Comparison of ENCODE assay signal across 26 cellular contexts in the genomic region with DNA sequence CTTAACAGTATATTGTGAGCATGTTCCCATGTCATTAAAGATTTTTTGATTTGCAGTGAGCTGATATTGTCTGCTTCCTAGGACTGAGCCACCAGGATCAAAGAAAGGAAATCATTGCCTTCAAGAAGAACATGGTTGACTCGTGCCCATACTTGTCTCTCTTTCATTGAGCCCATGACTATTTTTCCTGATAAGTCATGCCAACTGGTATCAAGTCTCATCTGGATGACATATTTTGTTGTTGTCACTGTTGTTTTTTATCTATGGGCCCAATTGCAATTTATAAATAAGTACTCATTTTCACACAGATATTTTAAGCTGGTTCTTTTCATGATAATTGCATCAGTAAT. TPM values are rescaled to one million over a fixed set of nuclear protein-coding genes. Genes with fewer than 3 reads are reported as not detected.
DNase-seq lines count a peak whose midpoint lies in the region; ATAC-seq, FAIRE-seq and TF ChIP-seq lines count a peak whose summit lies in the region.
"Had no signal": no experiment of that assay in that cellular context is flagged by ENCODE, and none has a peak within 500 bp of the region (broad histone marks: within the 10 kb centered on the region; RNA-seq: fewer than 3 reads in every experiment).

No MANE protein-coding gene starts in this region.

- no peak overlapping the region for H3K4me3 ChIP-seq in A673 (ENCODE audit: low read depth, low read length, poor library complexity, severe bottlenecking)
- H3K4me3 ChIP-seq in SU-DHL-6 (ENCODE audit: insufficient read depth, low read length, poor library complexity, severe bottlenecking) = peak overlapping the region; percentile 10
- H3K4me3 ChIP-seq in mesenchymal stem cell (ENCODE audit: insufficient read depth in 1 of 2, low read depth in 1 of 2, low read length in 2 of 2) = no peak overlapping the region
- no peak overlapping the region for H3K4me3 ChIP-seq in MG63
- no peak overlapping the region for H3K4me3 ChIP-seq in mucosa of descending colon
- H3K4me3 ChIP-seq: adrenal gland, cardiac muscle cell, gastroesophageal sphincter, GM23248, psoas muscle, vagina had no signal

- peaks cover 3% of the 10 kb centered on the region for H3K36me3 Mint-ChIP-seq in activated T-helper 2 cell treated with anti-CD3 and anti-CD28 coated beads, Interferon-gamma antibody, Interleukin-2, Interleukin-4, amounts not matched to agents 10 μg/mL and 5 μg/mL and 100 μg/mL, durations not matched to agents 14 hours and 24 hours and 36 hours (ENCODE audit: low read depth)

- no peak overlapping the region for H4K8ac ChIP-seq in mesenchymal stem cell (ENCODE audit: low read length)

- DNase-seq in A673 (ENCODE audit: low spot score) = no peak
- no peak for DNase-seq in GM18507 (ENCODE audit: extremely low spot score, insufficient read length, low read depth)
- no peak for DNase-seq in mesenchymal stem cell
- no peak for DNase-seq in stimulated activated CD4-positive, alpha-beta T cell treated with anti-CD3 and anti-CD28 coated beads, Interleukin-12 subunit alpha, Interleukin-12 subunit beta, amount 100 ng/mL, for 4 hours
- DNase-seq in activated T-helper 2 cell treated with anti-CD3 and anti-CD28 coated beads, Interferon-gamma antibody, Interleukin-2, Interleukin-4, amounts not matched to agents 10 μg/mL and 5 μg/mL and 100 μg/mL, durations not matched to agents 14 hours and 24 hours and 36 hours (ENCODE audit: low spot score) = no peak
- DNase-seq in MG63 = no peak
- DNase-seq in mucosa of descending colon = no peak
- DNase-seq: activated CD4-positive, alpha-beta T cell treated with anti-CD3 and anti-CD28 coated beads for 36 hours; activated effector memory CD4-positive, alpha-beta T cell treated with anti-CD3 and anti-CD28 coated beads, Interleukin-2, amount 50 U/mL, for 16 hours; adrenal gland; erythroblast; mesendoderm; NCI-H1436 treated with DMSO at 0.1 percent for 48 hours; Peyer's patch; psoas muscle; small intestine; stimulated activated CD4-positive, alpha-beta T cell treated with anti-CD3 and anti-CD28 coated beads, Interleukin-4, amount 100 ng/mL, for 24 hours; substantia nigra had no signal

- no peak overlapping the region for H2AFZ ChIP-seq in SU-DHL-6 (ENCODE audit: low read depth, low read length, severe bottlenecking)
- no peak overlapping the region for H2AFZ ChIP-seq in mesenchymal stem cell (ENCODE audit: low read depth, low read length)

- no peak overlapping the region for H2BK12ac ChIP-seq in mesenchymal stem cell (ENCODE audit: low read length in 2 of 2)

- no peak overlapping the region for H4K91ac ChIP-seq in mesenchymal stem cell (ENCODE audit: low read length)

- no peak overlapping the region for H2BK5ac ChIP-seq in mesenchymal stem cell (ENCODE audit: low read depth, low read length, poor library complexity, severe bottlenecking)

- intact Hi-C loops in A673 (cut with micrococcal nuclease; ENCODE audit: unreplicated experiment) (no loop called here), mucosa of descending colon (cut with DNase I, micrococcal nuclease) (no loop called here)
- intact Hi-C loops in activated T-helper 2 cell treated with anti-CD3 and anti-CD28 coated beads, Interferon-gamma antibody, Interleukin-2, Interleukin-4, amounts not matched to agents 10 μg/mL and 5 μg/mL and 100 μg/mL, durations not matched to agents 14 hours and 24 hours and 36 hours (cut with micrococcal nuclease) = loop anchor here (1.0 kb wide), 1 partner anchor 19 kb away; no protein-coding TSS in a partner anchor

- H3K9me3 ChIP-seq in A673 (ENCODE audit: low read depth, low read length, poor library complexity, severe bottlenecking) = no peaks in the 10 kb centered on the region
- H3K9me3 ChIP-seq in SU-DHL-6 (ENCODE audit: insufficient read depth, low read length) = no peaks in the 10 kb centered on the region
- no peaks in the 10 kb centered on the region for H3K9me3 ChIP-seq in mesenchymal stem cell (ENCODE audit: control insufficient read depth, low read length)
- no peaks in the 10 kb centered on the region for H3K9me3 ChIP-seq in MG63
- no peaks in the 10 kb centered on the region for H3K9me3 ChIP-seq in mucosa of descending colon
- H3K9me3 ChIP-seq: adrenal gland, gastroesophageal sphincter, Peyer's patch, psoas muscle, vagina had no signal

- H3K27me3 Mint-ChIP-seq in activated T-helper 2 cell treated with anti-CD3 and anti-CD28 coated beads, Interferon-gamma antibody, Interleukin-2, Interleukin-4, amounts not matched to agents 10 μg/mL and 5 μg/mL and 100 μg/mL, durations not matched to agents 14 hours and 24 hours and 36 hours (ENCODE audit: low read depth) = no peaks in the 10 kb centered on the region
- H3K27me3 Mint-ChIP-seq: activated CD4-positive, alpha-beta T cell treated with anti-CD3 and anti-CD28 coated beads for 36 hours had no signal

- H3K18ac ChIP-seq in mesenchymal stem cell (ENCODE audit: low read depth in 1 of 2, low read length in 2 of 2) = no peak overlapping the region

- no peak overlapping the region for H3K23ac ChIP-seq in mesenchymal stem cell (ENCODE audit: low read length in 2 of 2)

- no TSS peak for BruUV-seq in A673 (replicated peaks; lab: Mats Ljungman, UMichigan)

- ATAC-seq in mucosa of descending colon = no peak
- ATAC-seq: activated CD4-positive, alpha-beta T cell treated with anti-CD3 and anti-CD28 coated beads for 36 hours; gastroesophageal sphincter; psoas muscle had no signal

- no peak overlapping the region for H2BK15ac ChIP-seq in mesenchymal stem cell (ENCODE audit: low read depth, poor library complexity, severe bottlenecking)

- POLR2A ChIA-PET in A673 (lab: Charles Lee; ENCODE audit: low non-redundant PET) = no interaction called here

- peak overlapping the region; percentile 32 for H3K9ac ChIP-seq in SU-DHL-6 (ENCODE audit: low read length)
- no peak overlapping the region for H3K9ac ChIP-seq in mesenchymal stem cell (ENCODE audit: low read length)
- H3K9ac ChIP-seq: GM23248 had no signal

- peak; percentile 36 for FAIRE-seq in GM18507 (lab: Jason Lieb, UNC)
- FAIRE-seq: HTR-8/SVneo, small intestine had no signal

- H3K36me3 ChIP-seq in A673 (ENCODE audit: insufficient read depth, low read length, poor library complexity, severe bottlenecking) (no peaks in the 10 kb centered on the region), SU-DHL-6 (ENCODE audit: low read length) (no peaks in the 10 kb centered on the region), mesenchymal stem cell (ENCODE audit: control insufficient read depth in 1 of 2, insufficient read depth in 2 of 2, low read depth in 1 of 2, low read length in 2 of 2) (no peaks in the 10 kb centered on the region), MG63 (no peaks in the 10 kb centered on the region), mucosa of descending colon (ENCODE audit: low read depth) (no peaks in the 10 kb centered on the region)
- H3K36me3 ChIP-seq: adrenal gland, cardiac muscle cell, gastroesophageal sphincter, Peyer's patch, vagina had no signal

- no peak overlapping the region for H3K4ac ChIP-seq in mesenchymal stem cell (ENCODE audit: low read depth in 1 of 2, low read length in 2 of 2)

- H2BK120ac ChIP-seq in mesenchymal stem cell (ENCODE audit: low read depth, low read length) = no peak overlapping the region

- H3K79me1 ChIP-seq in mesenchymal stem cell (replicated peaks; ENCODE audit: low read length, poor library complexity, severe bottlenecking) = no peaks in the 10 kb centered on the region

- H3K27me3 ChIP-seq in A673 (replicated peaks; ENCODE audit: insufficient read depth, low read depth, low read length, poor library complexity) (no peaks in the 10 kb centered on the region), SU-DHL-6 (ENCODE audit: low read length) (no peaks in the 10 kb centered on the region), mesenchymal stem cell (ENCODE audit: control insufficient read depth in 1 of 2, insufficient read depth in 1 of 2, low read length in 2 of 2) (no peaks in the 10 kb centered on the region), MG63 (no peaks in the 10 kb centered on the region)
- H3K27me3 ChIP-seq: adrenal gland, cardiac muscle cell, gastroesophageal sphincter, Peyer's patch, vagina had no signal

- H3K14ac ChIP-seq in mesenchymal stem cell (ENCODE audit: low read length in 2 of 2) = no peak overlapping the region

- H3K4me3 Mint-ChIP-seq in activated T-helper 2 cell treated with anti-CD3 and anti-CD28 coated beads, Interferon-gamma antibody, Interleukin-2, Interleukin-4, amounts not matched to agents 10 μg/mL and 5 μg/mL and 100 μg/mL, durations not matched to agents 14 hours and 24 hours and 36 hours (ENCODE audit: low read depth) = no peak overlapping the region
- H3K4me3 Mint-ChIP-seq: activated CD4-positive, alpha-beta T cell treated with anti-CD3 and anti-CD28 coated beads for 36 hours; dendritic cell treated with granulocyte-macrophage colony-stimulating factor and Interleukin-4, amounts not matched to agents 40 ng/mL and 50 ng/mL, for 4 days had no signal

- H4K20me1 ChIP-seq in SU-DHL-6 (ENCODE audit: low read depth, low read length) = no peaks in the 10 kb centered on the region

- H3K4me2 ChIP-seq in SU-DHL-6 (ENCODE audit: low read depth, low read length, poor library complexity, severe bottlenecking) (peak overlapping the region; percentile 98), mesenchymal stem cell (ENCODE audit: low read length, poor library complexity, severe bottlenecking) (no peak overlapping the region)

- peak overlapping the region; percentile 82 for H3K27ac ChIP-seq in A673 (ENCODE audit: low read depth, low read length, poor library complexity, severe bottlenecking)
- H3K27ac ChIP-seq in SU-DHL-6 (ENCODE audit: low read depth, low read length) = peak overlapping the region; percentile 99
- peak overlapping the region; percentile 5 for H3K27ac ChIP-seq in mesenchymal stem cell (ENCODE audit: low read length, poor library complexity, severe bottlenecking)
- H3K27ac ChIP-seq: adrenal gland, cardiac muscle cell, gastroesophageal sphincter, psoas muscle, vagina had no signal

- peaks cover 60% of the 10 kb centered on the region for H3K4me1 Mint-ChIP-seq in activated T-helper 2 cell treated with anti-CD3 and anti-CD28 coated beads, Interferon-gamma antibody, Interleukin-2, Interleukin-4, amounts not matched to agents 10 μg/mL and 5 μg/mL and 100 μg/mL, durations not matched to agents 14 hours and 24 hours and 36 hours (ENCODE audit: low read depth)

- peaks cover 88% of the 10 kb centered on the region for H3F3A ChIP-seq in SU-DHL-6 (ENCODE audit: insufficient read depth)

- no peak overlapping the region for H3K27ac Mint-ChIP-seq in activated T-helper 2 cell treated with anti-CD3 and anti-CD28 coated beads, Interferon-gamma antibody, Interleukin-2, Interleukin-4, amounts not matched to agents 10 μg/mL and 5 μg/mL and 100 μg/mL, durations not matched to agents 14 hours and 24 hours and 36 hours

- H2AK5ac ChIP-seq in mesenchymal stem cell (ENCODE audit: low read length, severe bottlenecking) = no peak overlapping the region

- CTCF ChIA-PET in A673 (lab: Charles Lee) = no interaction called here

- peaks cover 52% of the 10 kb centered on the region for H3K4me1 ChIP-seq in A673 (ENCODE audit: insufficient read depth, low read length, poor library complexity, severe bottlenecking)
- peaks cover 3% of the 10 kb centered on the region for H3K4me1 ChIP-seq in mesenchymal stem cell (ENCODE audit: control insufficient read depth, insufficient read depth, low read depth, low read length)
- H3K4me1 ChIP-seq in mucosa of descending colon (ENCODE audit: low read depth) = peaks cover 4% of the 10 kb centered on the region
- H3K4me1 ChIP-seq: adrenal gland, gastroesophageal sphincter, psoas muscle, vagina had no signal

- no peaks in the 10 kb centered on the region for H3K9me3 Mint-ChIP-seq in activated T-helper 2 cell treated with anti-CD3 and anti-CD28 coated beads, Interferon-gamma antibody, Interleukin-2, Interleukin-4, amounts not matched to agents 10 μg/mL and 5 μg/mL and 100 μg/mL, durations not matched to agents 14 hours and 24 hours and 36 hours
- H3K9me3 Mint-ChIP-seq: dendritic cell treated with granulocyte-macrophage colony-stimulating factor and Interleukin-4, amounts not matched to agents 40 ng/mL and 50 ng/mL, for 4 days had no signal

- peaks cover 38% of the 10 kb centered on the region; the same call in 1 of the 2 replicates for H3K79me2 ChIP-seq in SU-DHL-6 (ENCODE audit: insufficient read depth, low read length)

- no peaks in the 10 kb centered on the region for H3K9me2 ChIP-seq in SU-DHL-6 (replicated peaks; ENCODE audit: insufficient read depth, low read length)

- no peak for TF ChIP-seq CTCF in A673 (conservative IDR thresholded peaks at IDR 0.05; ENCODE audit: low read depth, low read length)
- TF ChIP-seq CTCF in SU-DHL-6 (IDR thresholded peaks at IDR 0.05; ENCODE audit: insufficient read depth, low read length, poor library complexity, severe bottlenecking) = no peak
- no peak for TF ChIP-seq CTCF in mucosa of descending colon (IDR thresholded peaks at IDR 0.05)

- WGBS in mesenchymal stem cell = 92% methylated on average over 1 of the region's 1 CpG

RNA-seq across cellular contexts. Expression of a gene that starts 10.2 kb away (rescaled TPM):
- total RNA-seq in A673 (2021) (66.8 and 74.2 TPM in 2 replicates), mucosa of descending colon (1 to 10 TPM; 1.9 to 5.8 (median 2.8) TPM)
- 0.11 TPM for polyA plus RNA-seq in mesenchymal stem cell (2013, experiment 1 of 2)
- 0.10 TPM for polyA plus RNA-seq in mesenchymal stem cell (2013, experiment 2 of 2)
- 108 and 120 TPM in 2 replicates for total RNA-seq in activated T-helper 2 cell treated with anti-CD3 and anti-CD28 coated beads, Interferon-gamma antibody, Interleukin-2, Interleukin-4, amounts not matched to agents 10 μg/mL and 5 μg/mL and 100 μg/mL, durations not matched to agents 14 hours and 24 hours and 36 hours
- total RNA-seq in MG63 (2014; rRNA removed; shearing (Covaris generic); ENCODE audit: low replicate concordance) = not detected in 2 replicates
- total RNA-seq: cardiac muscle cell, GM23248 had no signal
- polyA plus RNA-seq: cardiac muscle cell, GM23248, neural cell had no signal

Comparison
In these comparisons a context has a peak if more than half of its experiments do, and no peak if none do; other contexts are left out.
1. H3K27ac ChIP-seq: peak in every context shown above with its lines; median percentile 99 in SU-DHL-6; 82 in A673; 5 in mesenchymal stem cell.